ENCODE assay signal across 13 cellular contexts in the genomic region with DNA sequence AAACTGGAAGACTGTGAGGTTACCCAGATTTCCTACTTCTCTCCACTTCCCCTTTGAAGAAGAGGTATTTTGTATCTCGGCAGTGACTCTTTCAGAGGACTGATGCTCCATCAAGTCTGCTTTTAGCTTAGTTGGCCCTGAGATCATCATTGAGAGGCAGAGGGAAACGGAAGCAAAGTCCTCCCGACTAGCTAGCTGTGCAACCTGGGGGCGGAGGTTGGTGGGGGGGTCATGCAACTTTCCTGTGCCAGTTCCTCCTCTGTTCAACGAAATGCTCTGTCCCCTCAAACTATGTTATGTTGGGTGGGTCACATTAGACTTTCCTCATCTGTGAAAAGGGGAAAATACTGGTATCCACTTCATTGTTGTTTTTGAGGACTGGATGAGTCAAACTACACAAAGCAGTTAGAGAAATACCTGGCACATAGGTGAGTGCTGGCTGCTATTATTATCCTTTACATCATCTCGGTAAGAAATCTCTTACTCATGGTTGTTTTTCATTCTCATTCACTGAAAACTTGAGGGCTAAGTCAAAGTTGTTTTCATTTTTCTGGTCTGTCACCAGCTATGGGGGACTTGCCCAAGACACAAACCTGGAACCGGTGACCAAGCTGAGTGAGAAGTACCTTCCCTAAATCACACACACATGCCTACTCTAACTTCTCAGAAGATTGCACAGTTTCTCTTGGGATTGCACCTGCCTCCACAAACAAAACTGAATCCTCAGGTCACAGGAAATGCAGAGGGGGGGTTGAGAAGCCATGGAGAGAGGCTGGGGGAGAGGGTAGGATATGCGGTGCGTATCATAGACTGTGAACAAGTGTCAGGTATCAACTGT.
A peak's percentile ranks its signal among the peaks of the same experiment; 100 is the strongest.
DNase-seq lines count a peak whose midpoint lies in the region; ATAC-seq and TF ChIP-seq lines count a peak whose summit lies in the region.
"Had no signal": no experiment of that assay in that cellular context is flagged by ENCODE, and none has a peak within 500 bp of the region (broad histone marks: within the 10 kb centered on the region; RNA-seq: fewer than 3 reads in every experiment).

No MANE protein-coding gene starts in this region.

- no peaks in the 10 kb centered on the region for H3K4me1 ChIP-seq in CD4-positive, alpha-beta memory T cell (ENCODE audit: insufficient read depth, low read length)
- H3K4me1 ChIP-seq in esophagus muscularis mucosa = peaks cover 8 to 23% (median 15%) of the 10 kb centered on the region in 4 donors
- H3K4me1 ChIP-seq: colonic mucosa had no signal

- no peak for TF ChIP-seq EP300 in esophagus muscularis mucosa (IDR thresholded peaks at IDR 0.05)

- CTCF ChIA-PET in CD4-positive, alpha-beta memory T cell (lab: Charles Lee; ENCODE audit: partially characterized antibody) = interaction anchor here (0.8 to 10.2 kb wide), 7 partner anchors 12 to 427 kb away, joined by 3 to 69 read pairs (median 10); no protein-coding TSS in a partner anchor

- H3K36me3 ChIP-seq in GM06990 (ENCODE audit: control insufficient read depth, insufficient read depth, low read length) (no peaks in the 10 kb centered on the region), esophagus muscularis mucosa (no peaks in the 10 kb centered on the region)
- H3K36me3 ChIP-seq in CD4-positive, alpha-beta memory T cell (ENCODE audit: insufficient read depth, low read length) = no peaks in the 10 kb centered on the region
- H3K36me3 ChIP-seq: colonic mucosa, gastroesophageal sphincter had no signal

- no peaks in the 10 kb centered on the region for H3K9me3 ChIP-seq in CD4-positive, alpha-beta memory T cell (ENCODE audit: control insufficient read depth in 1 of 2, low read length in 2 of 2)
- no peaks in the 10 kb centered on the region for H3K9me3 ChIP-seq in esophagus muscularis mucosa
- H3K9me3 ChIP-seq: colonic mucosa, gastroesophageal sphincter had no signal

- no peak overlapping the region for H3K27ac ChIP-seq in CD4-positive, alpha-beta memory T cell (ENCODE audit: low read depth, low read length)
- peak overlapping the region in 2 of 4 donors; percentile 26 to 28 for H3K27ac ChIP-seq in esophagus muscularis mucosa (replicated peaks in 1 of 4)
- H3K27ac ChIP-seq: colonic mucosa had no signal

- peaks cover 17 to 31% of the 10 kb centered on the region in 2 donors for H3K27me3 Mint-ChIP-seq in CD4-positive, alpha-beta memory T cell

- WGBS in esophagus muscularis mucosa = 87% methylated on average over 9 of the region's 9 CpGs

- H3K4me3 ChIP-seq in GM06990 (replicated peaks; ENCODE audit: low read depth, low read length) = no peak overlapping the region
- H3K4me3 ChIP-seq in CD4-positive, alpha-beta memory T cell (ENCODE audit: low read length in 2 of 2) = no peak overlapping the region
- no peak overlapping the region for H3K4me3 ChIP-seq in esophagus muscularis mucosa
- H3K4me3 ChIP-seq: colonic mucosa, gastroesophageal sphincter had no signal

- POLR2A ChIA-PET in CD4-positive, alpha-beta memory T cell (lab: Charles Lee; ENCODE audit: partially characterized antibody) = no interaction called here

- peak; percentile 25 for DNase-seq in GM06990 (ENCODE audit: extremely low read depth, insufficient read length)
- no peak for DNase-seq in CD4-positive, alpha-beta memory T cell
- no peak for DNase-seq in esophagus muscularis mucosa (ENCODE audit: extremely low spot score)
- DNase-seq: activated naive CD4-positive, alpha-beta T cell treated with Interleukin-2 at 50 U/mL for 16 hours; CD8-positive, alpha-beta T cell; colonic mucosa; posterior cingulate gyrus had no signal

- H3K4me1 Mint-ChIP-seq in CD4-positive, alpha-beta memory T cell = no peaks in the 10 kb centered on the region

- no peak for TF ChIP-seq POLR2A in esophagus muscularis mucosa (IDR thresholded peaks at IDR 0.05; ENCODE audit: low read depth)

- peak; percentile 68 for ATAC-seq in GM18868 (IDR thresholded peaks at IDR 0.05; ENCODE audit: unreplicated experiment)
- peak; percentile 62 for ATAC-seq in HG03439 (IDR thresholded peaks at IDR 0.05; ENCODE audit: unreplicated experiment)
- peak; percentile 71 for ATAC-seq in esophagus mucosa
- no peak for ATAC-seq in GM21576 (IDR thresholded peaks at IDR 0.05; ENCODE audit: unreplicated experiment)
- no peak for ATAC-seq in SK-N-SH treated with all-trans-retinoic acid at 6 μM for 48 hours
- ATAC-seq: CD8-positive, alpha-beta T cell had no signal

- TF ChIP-seq CTCF in GM06990 (IDR thresholded peaks at IDR 0.05; ENCODE audit: insufficient read depth, low read length, poor library complexity, severe bottlenecking) = no peak
- TF ChIP-seq CTCF in esophagus muscularis mucosa (IDR thresholded peaks at IDR 0.05) = no peak

- H3K27me3 ChIP-seq in GM06990 (replicated peaks; ENCODE audit: control insufficient read depth, insufficient read depth, low read length) (no peaks in the 10 kb centered on the region), esophagus muscularis mucosa (no peaks in the 10 kb centered on the region)
- no peaks in the 10 kb centered on the region for H3K27me3 ChIP-seq in CD4-positive, alpha-beta memory T cell (ENCODE audit: insufficient read depth, low read length)
- H3K27me3 ChIP-seq: colonic mucosa, gastroesophageal sphincter had no signal

- no peak overlapping the region for H3K27ac Mint-ChIP-seq in CD4-positive, alpha-beta memory T cell
- H3K27ac Mint-ChIP-seq: CD8-positive, alpha-beta T cell had no signal

- intact Hi-C loops in CD4-positive, alpha-beta memory T cell (cut with micrococcal nuclease) = loop anchor here (5.0 to 10.0 kb wide), 2 partner anchors 603 to 770 kb away; no protein-coding TSS in a partner anchor
- intact Hi-C loops in esophagus muscularis mucosa (cut with DNase I) = no loop called here

- H3K36me3 Mint-ChIP-seq in CD4-positive, alpha-beta memory T cell = no peaks in the 10 kb centered on the region
- H3K36me3 Mint-ChIP-seq: CD8-positive, alpha-beta T cell had no signal

- no peak overlapping the region for H3K4me3 Mint-ChIP-seq in CD4-positive, alpha-beta memory T cell
- H3K4me3 Mint-ChIP-seq: CD8-positive, alpha-beta T cell had no signal

- H3K9me3 Mint-ChIP-seq in CD4-positive, alpha-beta memory T cell = no peaks in the 10 kb centered on the region
- H3K9me3 Mint-ChIP-seq: CD8-positive, alpha-beta T cell had no signal

TF ChIP-seq in SK-N-SH treated with all-trans-retinoic acid at 6 μM for 48 hours, 23 proteins besides CTCF, POLR2A, EP300 and RAD21:
- TF ChIP-seq ZC3H10 (CRISPR knock-in tag; IDR thresholded peaks at IDR 0.05) = no peak
- TF ChIP-seq CSRNP3 (CRISPR knock-in tag; IDR thresholded peaks at IDR 0.05) = no peak
- TF ChIP-seq, protein P1, sequence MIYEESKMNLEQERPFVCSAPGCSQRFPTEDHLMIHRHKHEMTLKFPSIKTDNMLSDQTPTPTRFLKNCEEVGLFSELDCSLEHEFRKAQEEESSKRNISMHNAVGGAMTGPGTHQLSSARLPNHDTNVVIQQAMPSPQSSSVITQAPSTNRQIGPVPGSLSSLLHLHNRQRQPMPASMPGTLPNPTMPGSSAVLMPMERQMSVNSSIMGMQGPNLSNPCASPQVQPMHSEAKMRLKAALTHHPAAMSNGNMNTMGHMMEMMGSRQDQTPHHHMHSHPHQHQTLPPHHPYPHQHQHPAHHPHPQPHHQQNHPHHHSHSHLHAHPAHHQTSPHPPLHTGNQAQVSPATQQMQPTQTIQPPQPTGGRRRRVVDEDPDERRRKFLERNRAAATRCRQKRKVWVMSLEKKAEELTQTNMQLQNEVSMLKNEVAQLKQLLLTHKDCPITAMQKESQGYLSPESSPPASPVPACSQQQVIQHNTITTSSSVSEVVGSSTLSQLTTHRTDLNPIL (CRISPR knock-in tag; IDR thresholded peaks at IDR 0.05; ENCODE audit: low read depth) = no peak
TF ChIP-seq in SK-N-SH treated with all-trans-retinoic acid at 6 μM for 48 hours: peak in this region for 0.

Comparison
In these comparisons a context has a peak if more than half of its experiments do, and no peak if none do; other contexts are left out.
1. ATAC-seq: peak in GM18868 (single experiment), HG03439 (single experiment) and esophagus mucosa (single experiment); none in GM21576 (single experiment) and SK-N-SH treated with all-trans-retinoic acid at 6 μM for 48 hours (single experiment).